28 cellular contexts compared by ENCODE assay signal in genomic region chr6:149503276-149503675, GRCh38. TPM values are rescaled to one million over a fixed set of nuclear protein-coding genes. Genes with fewer than 3 reads are reported as not detected.
DNase-seq lines count a peak whose midpoint lies in the region; ATAC-seq, FAIRE-seq and TF ChIP-seq lines count a peak whose summit lies in the region.
"Had no signal": no experiment of that assay in that cellular context is flagged by ENCODE, and none has a peak within 500 bp of the region (broad histone marks: within the 10 kb centered on the region; RNA-seq: fewer than 3 reads in every experiment).

No MANE protein-coding gene starts in this region.

- H3K27ac Mint-ChIP-seq in T-cell (peak overlapping the region; percentile 78 to 86), endothelial cell (ENCODE audit: unreplicated experiment) (peak overlapping the region; percentile 38)
- H3K27ac Mint-ChIP-seq: HFFc6 had no signal

- peaks cover 42% of the 10 kb centered on the region for H3K36me3 Mint-ChIP-seq in T-cell
- no peaks in the 10 kb centered on the region for H3K36me3 Mint-ChIP-seq in endothelial cell (ENCODE audit: low read depth, unreplicated experiment)

- TF ChIP-seq CTCF in HepG2 (CRISPR knock-in tag; IDR thresholded peaks at IDR 0.05) (no peak), right lobe of liver (IDR thresholded peaks at IDR 0.05) (no peak), endothelial cell (IDR thresholded peaks at IDR 0.05; ENCODE audit: unreplicated experiment) (no peak)

- no peaks in the 10 kb centered on the region for H3K27me3 Mint-ChIP-seq in T-cell
- H3K27me3 Mint-ChIP-seq in endothelial cell (ENCODE audit: unreplicated experiment): peaks cover 2% of the 10 kb centered on the region
- H3K27me3 Mint-ChIP-seq: IgD-negative memory B cell; stimulated activated naive CD8-positive, alpha-beta T cell treated with anti-CD3 and anti-CD28 coated beads, Interleukin-15, Interleukin-2, amounts not matched to agents 100 ng/mL and 50 ng/mL, for 24 hours had no signal

- H3K4me2 ChIP-seq in HepG2 (ENCODE audit: low read depth, low read length): no peak overlapping the region

- H3K79me2 ChIP-seq in HepG2 (ENCODE audit: insufficient read depth, low read length): no peaks in the 10 kb centered on the region

- BruUV-seq in HepG2 (replicated peaks; lab: Mats Ljungman, UMichigan): no TSS peak

- peaks cover 36 to 58% (median 55%) of the 10 kb centered on the region in 3 donors for H3K4me1 Mint-ChIP-seq in T-cell
- H3K4me1 Mint-ChIP-seq in endothelial cell (ENCODE audit: unreplicated experiment): peaks cover 16% of the 10 kb centered on the region

- no peaks in the 10 kb centered on the region for H3K9me3 ChIP-seq in HepG2 (ENCODE audit: low read length)
- no peaks in the 10 kb centered on the region for H3K9me3 ChIP-seq in right lobe of liver
- H3K9me3 ChIP-seq: prostate gland, sigmoid colon, SJSA1, thoracic aorta had no signal

- no peak for TF ChIP-seq EP300 in HepG2 (IDR thresholded peaks at IDR 0.05; ENCODE audit: low read depth in 2 of 2, low read length in 2 of 2)
- no peak for TF ChIP-seq EP300 in HepG2 (CRISPR knock-in tag; IDR thresholded peaks at IDR 0.05; ENCODE audit: borderline replicate concordance)

- intact Hi-C loops in HepG2 (cut with micrococcal nuclease; ENCODE audit: unreplicated experiment): no loop called here
- intact Hi-C loops in right lobe of liver (cut with DNase I): no loop called here

- peaks cover 10% of the 10 kb centered on the region for H3K4me1 ChIP-seq in HepG2 (ENCODE audit: insufficient read depth, low read length)
- no peaks in the 10 kb centered on the region for H3K4me1 ChIP-seq in right lobe of liver
- H3K4me1 ChIP-seq: prostate gland had no signal

- H3K27ac ChIP-seq in HepG2 (ENCODE audit: extremely low read length, insufficient read depth, low read length) (no peak overlapping the region), right lobe of liver (no peak overlapping the region)
- H3K27ac ChIP-seq: GM23248, prostate gland, sigmoid colon, SJSA1, thoracic aorta had no signal

- TF ChIP-seq POLR2A in HepG2 (IDR thresholded peaks at IDR 0.05; ENCODE audit: insufficient read depth in 1 of 2, low read depth in 2 of 2, low read length in 2 of 2) (no peak), right lobe of liver (IDR thresholded peaks at IDR 0.05) (no peak)

- 76% methylated on average over 2 of the region's 2 CpGs for WGBS in HepG2 (ENCODE audit: low lambda C conversion rate)
- 95% methylated on average over 2 of the region's 2 CpGs for WGBS in right lobe of liver (ENCODE audit: insufficient coverage, low coverage, low lambda C conversion rate, missing lambda C conversion rate)

- H2AFZ ChIP-seq in HepG2 (ENCODE audit: low read length): no peak overlapping the region
- H2AFZ ChIP-seq: GM23248 had no signal

- H3K9me3 Mint-ChIP-seq in T-cell (no peaks in the 10 kb centered on the region), endothelial cell (ENCODE audit: unreplicated experiment) (no peaks in the 10 kb centered on the region)
- H3K9me3 Mint-ChIP-seq: HFFc6; IgD-negative memory B cell; stimulated activated naive CD8-positive, alpha-beta T cell treated with anti-CD3 and anti-CD28 coated beads, Interleukin-15, Interleukin-2, amounts not matched to agents 100 ng/mL and 50 ng/mL, for 24 hours had no signal

- no peak for FAIRE-seq in HepG2 (lab: Jason Lieb, UNC)
- FAIRE-seq: D721Med, urothelium cell line had no signal

- H3K36me3 ChIP-seq in HepG2 (replicated peaks in 1 of 2; ENCODE audit: control insufficient read depth in 1 of 2, insufficient read depth in 2 of 2, low read length in 2 of 2) (peaks cover 6 to 18% of the 10 kb centered on the region in 2 experiments), right lobe of liver (peaks cover 0 to 17% (median under 1%) of the 10 kb centered on the region in 4 donors)
- H3K36me3 ChIP-seq: prostate gland had no signal

- H3K4me3 Mint-ChIP-seq in T-cell (no peak overlapping the region), endothelial cell (ENCODE audit: unreplicated experiment) (no peak overlapping the region)
- H3K4me3 Mint-ChIP-seq: HFFc6; IgD-negative memory B cell; stimulated activated naive CD8-positive, alpha-beta T cell treated with anti-CD3 and anti-CD28 coated beads, Interleukin-15, Interleukin-2, amounts not matched to agents 100 ng/mL and 50 ng/mL, for 24 hours had no signal

- TF ChIP-seq RAD21 in HepG2 (CRISPR knock-in tag; IDR thresholded peaks at IDR 0.05): no peak

- in situ Hi-C loops in HepG2 (cut with HindIII; ENCODE audit: extremely low pct_ligation_motif_present, low pct_unique_long_range_greater_than_20kb): no loop called here

- no peak for DNase-seq in HepG2 (ENCODE audit: low spot score)
- DNase-seq in right lobe of liver: no peak
- DNase-seq in T-cell: no peak
- no peak for DNase-seq in endothelial cell (ENCODE audit: low spot score)
- no peak for DNase-seq in HuH-7.5 (ENCODE audit: low spot score)
- DNase-seq in LoVo (ENCODE audit: low spot score): no peak
- DNase-seq: activated CD4-positive, alpha-beta T cell treated with anti-CD3 and anti-CD28 coated beads for 4 hours; C1 segment of cervical spinal cord; central memory CD4-positive, alpha-beta T cell; dermis blood vessel endothelial cell; GM23248; HFFc6; mesenchymal stem cell; NCI-H1417 treated with DMSO at 0.1 percent for 48 hours; NCI-H2081 treated with DMSO at 0.1 percent for 48 hours; NCI-H345; NCI-H748 treated with DMSO at 0.1 percent for 48 hours; RPMI8226; sigmoid colon had no signal

- CTCF ChIA-PET in HepG2 (lab: Yijun Ruan, JAX; ENCODE audit: low intra/inter-chr PET ratio, low total read pairs): no interaction called here
- CTCF ChIA-PET in T-cell (lab: Charles Lee): interaction anchor here (0.6 to 1.6 kb wide), 10 partner anchors 10 to 43 kb away, joined by 3 to 6 read pairs (median 3); partner anchors contain the start of gene ZC3H12D (in 1 of the 2)

- no peaks in the 10 kb centered on the region for H3K27me3 ChIP-seq in HepG2 (ENCODE audit: control insufficient read depth in 1 of 2, insufficient read depth in 2 of 2, low read length in 2 of 2)
- no peaks in the 10 kb centered on the region for H3K27me3 ChIP-seq in right lobe of liver
- H3K27me3 ChIP-seq: sigmoid colon, SJSA1 had no signal

- H3K4me3 ChIP-seq in HepG2 (replicated peaks in 1 of 3; ENCODE audit: insufficient read depth in 1 of 3, low read depth in 2 of 3, low read length in 3 of 3): no peak overlapping the region
- H3K4me3 ChIP-seq in right lobe of liver: no peak overlapping the region
- H3K4me3 ChIP-seq: GM23248, prostate gland, sigmoid colon, SJSA1, thoracic aorta had no signal

- no peaks in the 10 kb centered on the region for H4K20me1 ChIP-seq in HepG2 (ENCODE audit: insufficient read depth, low read length)

- ATAC-seq in HepG2 (no peak), right lobe of liver (no peak), T-cell (replicated peaks in 1 of 4) (no peak), HG03095 (IDR thresholded peaks at IDR 0.05; ENCODE audit: unreplicated experiment) (no peak)
- ATAC-seq: left lobe of liver had no signal

- H3K9ac ChIP-seq in HepG2 (ENCODE audit: insufficient read depth, low read depth, low read length): no peak overlapping the region
- H3K9ac ChIP-seq: GM23248 had no signal

- POLR2A ChIA-PET in HepG2 (lab: Yijun Ruan, JAX) (interaction anchor here (0.9 to 1.5 kb wide), 2 partner anchors 11 to 18 kb away, joined by 3 to 4 read pairs; no protein-coding TSS in a partner anchor), T-cell (lab: Charles Lee) (interaction anchor here (0.6 to 1.7 kb wide), 7 partner anchors 8 to 41 kb away, joined by 4 to 25 read pairs (median 6); partner anchors contain the start of gene ZC3H12D (in 1 of the 2))

RNA-seq across cellular contexts. Expression of gene ZC3H12D, which starts 18.5 kb away (rescaled TPM):
- total RNA-seq in HepG2 (2016; rRNA removed; fragmentation: Illumina TruSeq; extraction: Trizol): 2.1 and 2.7 TPM in 2 replicates
- 0.88 and 0.91 TPM in 2 replicates for total RNA-seq in HepG2 (2016; cell fraction: cytosol; rRNA removed; fragmentation: Illumina TruSeq; extraction: Trizol; ENCODE audit: low read depth)
- 1.2 and 1.9 TPM in 2 replicates for total RNA-seq in HepG2 (2016; cell fraction: insoluble cytoplasmic fraction; rRNA removed; fragmentation: Illumina TruSeq; extraction: Trizol)
- 1.1 and 1.2 TPM in 2 replicates for total RNA-seq in HepG2 (2016; cell fraction: membrane; rRNA removed; fragmentation: Illumina TruSeq; extraction: Trizol)
- total RNA-seq in HepG2 (2016; cell fraction: nucleus; rRNA removed; fragmentation: Illumina TruSeq; extraction: Trizol): 2.5 and 3.1 TPM in 2 replicates
- 1.2 and 1.7 TPM in 2 replicates for polyA plus RNA-seq in HepG2 (2011; rRNA removed)
- polyA plus RNA-seq in HepG2 (2011; cell fraction: cytosol; rRNA removed): 0.85 and 1.1 TPM in 2 replicates
- 2.7 and 3.3 TPM in 2 replicates for polyA plus RNA-seq in HepG2 (2011; cell fraction: nucleus; rRNA removed)
- 0.52 and 1.1 TPM in 2 replicates for polyA plus RNA-seq in HepG2 (2012)
- polyA plus RNA-seq in HepG2 (2016; cell fraction: cytosol; fragmentation: Illumina TruSeq; extraction: Trizol; ENCODE audit: low read depth): 0.17 and 0.23 TPM in 2 replicates
- polyA plus RNA-seq in HepG2 (2016; cell fraction: insoluble cytoplasmic fraction; fragmentation: Illumina TruSeq; extraction: Trizol; ENCODE audit: low read depth): 0.86 and 1.6 TPM in 2 replicates
- polyA plus RNA-seq in HepG2 (2016; cell fraction: membrane; fragmentation: Illumina TruSeq; extraction: Trizol; ENCODE audit: low read depth): 0.51 and 0.76 TPM in 2 replicates
- polyA plus RNA-seq in HepG2 (2016; cell fraction: nucleus; fragmentation: Illumina TruSeq; extraction: Trizol; ENCODE audit: insufficient read depth, low read depth): 2.8 and 3.1 TPM in 2 replicates
- polyA minus RNA-seq in HepG2 (2011; rRNA and poly(A)+ RNA removed; ENCODE audit: low replicate concordance): 0.54 and 3.2 TPM in 2 replicates
- 0.53 and 1.2 TPM in 2 replicates for polyA minus RNA-seq in HepG2 (2011; cell fraction: cytosol; rRNA and poly(A)+ RNA removed)
- 2.2 and 2.9 TPM in 2 replicates for polyA minus RNA-seq in HepG2 (2011; cell fraction: nucleus; rRNA and poly(A)+ RNA removed)
- total RNA-seq in right lobe of liver: 1 to 10 TPM in 1 of 6 experiments, under 1 TPM in 5; 0.49 to 1.4 (median 0.90) TPM
- total RNA-seq in T-cell: 100 to 1,000 TPM in 3 of 5 donors, 10 to 100 TPM in 2; 48.2 to 117 (median 107) TPM
- 0.72 TPM for total RNA-seq in endothelial cell (ENCODE audit: unreplicated experiment)
- total RNA-seq: SJSA1 had no signal
- polyA plus RNA-seq: GM23248 had no signal

RNA-seq across cellular contexts. Expression of gene PPIL4, which starts 42.6 kb away (rescaled TPM):
- total RNA-seq in HepG2 (2016; rRNA removed; fragmentation: Illumina TruSeq; extraction: Trizol) (46.0 and 67.8 TPM in 2 replicates), right lobe of liver (1 to 10 TPM; 7.5 to 9.6 (median 8.7) TPM), T-cell (10 to 100 TPM; 25.2 to 32.1 (median 26.6) TPM), endothelial cell (ENCODE audit: unreplicated experiment) (25.5 TPM)
- 13.8 and 17.0 TPM in 2 replicates for total RNA-seq in HepG2 (2016; cell fraction: cytosol; rRNA removed; fragmentation: Illumina TruSeq; extraction: Trizol; ENCODE audit: low read depth)
- total RNA-seq in HepG2 (2016; cell fraction: insoluble cytoplasmic fraction; rRNA removed; fragmentation: Illumina TruSeq; extraction: Trizol): 47.1 and 69.6 TPM in 2 replicates
- 14.4 and 19.2 TPM in 2 replicates for total RNA-seq in HepG2 (2016; cell fraction: membrane; rRNA removed; fragmentation: Illumina TruSeq; extraction: Trizol)
- total RNA-seq in HepG2 (2016; cell fraction: nucleus; rRNA removed; fragmentation: Illumina TruSeq; extraction: Trizol): 37.8 and 41.0 TPM in 2 replicates
- polyA plus RNA-seq in HepG2 (2011; rRNA removed): 5.2 and 5.5 TPM in 2 replicates
- 1.8 and 3.8 TPM in 2 replicates for polyA plus RNA-seq in HepG2 (2011; cell fraction: cytosol; rRNA removed)
- 4.0 and 6.2 TPM in 2 replicates for polyA plus RNA-seq in HepG2 (2011; cell fraction: nucleus; rRNA removed)
- 21.8 and 30.7 TPM in 2 replicates for polyA plus RNA-seq in HepG2 (2012)
- polyA plus RNA-seq in HepG2 (2016; cell fraction: cytosol; fragmentation: Illumina TruSeq; extraction: Trizol; ENCODE audit: low read depth): 2.4 and 2.5 TPM in 2 replicates
- 59.0 and 69.8 TPM in 2 replicates for polyA plus RNA-seq in HepG2 (2016; cell fraction: insoluble cytoplasmic fraction; fragmentation: Illumina TruSeq; extraction: Trizol; ENCODE audit: low read depth)
- 3.5 and 5.4 TPM in 2 replicates for polyA plus RNA-seq in HepG2 (2016; cell fraction: membrane; fragmentation: Illumina TruSeq; extraction: Trizol; ENCODE audit: low read depth)
- 55.7 and 57.6 TPM in 2 replicates for polyA plus RNA-seq in HepG2 (2016; cell fraction: nucleus; fragmentation: Illumina TruSeq; extraction: Trizol; ENCODE audit: insufficient read depth, low read depth)
- polyA minus RNA-seq in HepG2 (2011; rRNA and poly(A)+ RNA removed; ENCODE audit: low replicate concordance): 1.0 and 1.7 TPM in 2 replicates
- polyA minus RNA-seq in HepG2 (2011; cell fraction: cytosol; rRNA and poly(A)+ RNA removed): 9.3 and 11.2 TPM in 2 replicates
- 18.6 and 19.8 TPM in 2 replicates for polyA minus RNA-seq in HepG2 (2011; cell fraction: nucleus; rRNA and poly(A)+ RNA removed)

Comparison
In these comparisons a context has a peak if more than half of its experiments do, and no peak if none do; other contexts are left out.
1. RNA of gene ZC3H12D, which starts 18.5 kb away (total RNA-seq): 48.2 to 117 TPM in T-cell; 0.88 to 3.1 TPM in HepG2, 0.49 to 1.4 TPM in right lobe of liver and 0.72 TPM in endothelial cell (single experiment); every median in the first group is over 10 times any median in the second.